In genomic region chrX:1546601-1547275, GRCh38 we compare ENCODE assay signal across 18 cellular contexts. TPM values are rescaled to one million over a fixed set of nuclear protein-coding genes. Genes with fewer than 3 reads are reported as not detected.
DNase-seq lines count a peak whose midpoint lies in the region; ATAC-seq and TF ChIP-seq lines count a peak whose summit lies in the region.
"Had no signal": no experiment of that assay in that cellular context is flagged by ENCODE, and none has a peak within 500 bp of the region (broad histone marks: within the 10 kb centered on the region; RNA-seq: fewer than 3 reads in every experiment).

No MANE protein-coding gene starts in this region.

- no peaks in the 10 kb centered on the region for H3K4me1 Mint-ChIP-seq in neural crest cell

- H3K4me3 ChIP-seq in BLaER1 (peak overlapping the region; percentile 55), colonic mucosa (no peak overlapping the region), body of pancreas (no peak overlapping the region), hepatocyte (no peak overlapping the region)
- H3K4me3 ChIP-seq: cardiac muscle cell, HAP-1 had no signal

- TF ChIP-seq CTCF in colonic mucosa (IDR thresholded peaks at IDR 0.05) = no peak
- TF ChIP-seq CTCF in neural crest cell (conservative IDR thresholded peaks at IDR 0.05) = no peak
- TF ChIP-seq CTCF in body of pancreas (IDR thresholded peaks at IDR 0.05) = no peak
- TF ChIP-seq CTCF in hepatocyte (IDR thresholded peaks at IDR 0.05; ENCODE audit: poor library complexity) = no peak

- no peak for TF ChIP-seq POLR2A in body of pancreas (IDR thresholded peaks at IDR 0.05)

- ATAC-seq in GM19438 (IDR thresholded peaks at IDR 0.05; ENCODE audit: low read depth, unreplicated experiment) (peak; percentile 58), body of pancreas (no peak)

- no peaks in the 10 kb centered on the region for H3K79me2 ChIP-seq in hepatocyte

- intact Hi-C loops in colonic mucosa (cut with DNase I) = no loop called here
- intact Hi-C loops in body of pancreas (cut with DNase I) = no loop called here

- H3K9ac ChIP-seq in BLaER1 = peak overlapping the region; percentile 81
- no peak overlapping the region for H3K9ac ChIP-seq in colonic mucosa (ENCODE audit: low read depth in 2 of 2, low read length in 2 of 2)

- H3K4me1 ChIP-seq in BLaER1 = peaks cover 78% of the 10 kb centered on the region
- no peaks in the 10 kb centered on the region for H3K4me1 ChIP-seq in colonic mucosa
- H3K4me1 ChIP-seq in body of pancreas = no peaks in the 10 kb centered on the region
- H3K4me1 ChIP-seq in hepatocyte (ENCODE audit: insufficient read depth) = no peaks in the 10 kb centered on the region
- H3K4me1 ChIP-seq: HAP-1 had no signal

- 73 to 77% methylated on average over 17 to 19 of the region's 20 CpGs for WGBS in body of pancreas, 2 donors
- 85% methylated on average over 20 of the region's 20 CpGs for WGBS in hepatocyte (ENCODE audit: low lambda C conversion rate, missing lambda C conversion rate)

- no peak overlapping the region for H2AFZ ChIP-seq in hepatocyte

- H3K9me3 ChIP-seq in BLaER1 (peaks cover 27% of the 10 kb centered on the region), colonic mucosa (no peaks in the 10 kb centered on the region), body of pancreas (no peaks in the 10 kb centered on the region), hepatocyte (ENCODE audit: low read depth) (no peaks in the 10 kb centered on the region)
- H3K9me3 ChIP-seq: HAP-1 had no signal

- H3K9me2 ChIP-seq in hepatocyte (replicated peaks; ENCODE audit: insufficient read depth) = no peaks in the 10 kb centered on the region

- H3K27me3 ChIP-seq in BLaER1 (no peaks in the 10 kb centered on the region), colonic mucosa (no peaks in the 10 kb centered on the region), body of pancreas (no peaks in the 10 kb centered on the region), hepatocyte (no peaks in the 10 kb centered on the region)
- H3K27me3 ChIP-seq: cardiac muscle cell had no signal

- DNase-seq in colonic mucosa (peak; percentile 15), neural crest cell (ENCODE audit: low read depth, low spot score) (no peak), NCI-H2227 treated with DMSO at 0.1 percent for 48 hours (lab: John Stamatoyannopoulos, UW) (no peak), body of pancreas (no peak), hepatocyte (ENCODE audit: low spot score) (no peak), middle frontal gyrus (ENCODE audit: extremely low spot score, low spot score) (no peak)
- DNase-seq: activated CD4-positive, alpha-beta T cell treated with anti-CD3 and anti-CD28 coated beads for 1 hour; EL; hippocampal formation; NCI-H2171 treated with DMSO at 0.1 percent for 48 hours; stimulated activated CD4-positive, alpha-beta T cell treated with anti-CD3 and anti-CD28 coated beads, Interleukin-2, amount 100 ng/mL, for 48 hours; stimulated activated naive CD4-positive, alpha-beta T cell had no signal

- no peaks in the 10 kb centered on the region for H3K36me3 ChIP-seq in BLaER1
- H3K36me3 ChIP-seq in colonic mucosa = no peaks in the 10 kb centered on the region
- no peaks in the 10 kb centered on the region for H3K36me3 ChIP-seq in body of pancreas (replicated peaks in 1 of 2; ENCODE audit: insufficient read depth in 1 of 2, low read depth in 2 of 2)
- H3K36me3 ChIP-seq in hepatocyte (replicated peaks; ENCODE audit: insufficient read depth, low read depth) = no peaks in the 10 kb centered on the region
- H3K36me3 ChIP-seq: cardiac muscle cell, HAP-1 had no signal

- H3K36me3 Mint-ChIP-seq in neural crest cell (ENCODE audit: low read depth) = no peaks in the 10 kb centered on the region

- H3K27ac ChIP-seq in BLaER1 (peak overlapping the region; percentile 95), colonic mucosa (no peak overlapping the region), body of pancreas (no peak overlapping the region), hepatocyte (no peak overlapping the region)
- H3K27ac ChIP-seq: cardiac muscle cell, epithelial cell of prostate had no signal

- H3K9me3 Mint-ChIP-seq in neural crest cell = no peaks in the 10 kb centered on the region

- no peak overlapping the region for H3K4me3 Mint-ChIP-seq in neural crest cell

- H4K20me1 ChIP-seq in BLaER1 (no peaks in the 10 kb centered on the region), hepatocyte (ENCODE audit: insufficient read depth, poor library complexity, severe bottlenecking) (no peaks in the 10 kb centered on the region)

- peak overlapping the region; percentile 78 for H3K27ac Mint-ChIP-seq in neural crest cell (ENCODE audit: unreplicated experiment)

- H3K27me3 Mint-ChIP-seq in neural crest cell (ENCODE audit: low read depth) = no peaks in the 10 kb centered on the region

- H3K4me2 ChIP-seq in BLaER1 (peak overlapping the region; percentile 82), hepatocyte (no peak overlapping the region)

RNA-seq across cellular contexts. Expression of gene P2RY8, which starts 9.8 kb away (rescaled TPM):
- 1 to 10 TPM; 1.3 TPM for total RNA-seq in colonic mucosa
- total RNA-seq in neural crest cell = not detected in 2 replicates
- total RNA-seq in body of pancreas = under 1 TPM; 0.66 to 0.78 TPM
- total RNA-seq in hepatocyte = 0.07 TPM in 1 of 2 replicates, not detected in the other
- polyA plus RNA-seq in hepatocyte = 0.54 TPM in 1 of 2 replicates, not detected in the other
- total RNA-seq: cardiac muscle cell, MCF 10A had no signal
- polyA plus RNA-seq: cardiac muscle cell had no signal

RNA-seq across cellular contexts. Expression of gene AKAP17A, which starts 44.7 kb away (rescaled TPM):
- total RNA-seq in colonic mucosa (10 to 100 TPM; 42.4 to 44.6 TPM), neural crest cell (43.9 and 44.0 TPM in 2 replicates), body of pancreas (100 to 1,000 TPM in 1 of 2 donors, 10 to 100 TPM in 1; 55.5 to 162 TPM), hepatocyte (28.4 and 46.3 TPM in 2 replicates)
- 85.2 and 98.6 TPM in 2 replicates for polyA plus RNA-seq in hepatocyte
